In genomic region chr11:42857344-42857743, GRCh38 we compare ENCODE assay signal across 28 cellular contexts.
"Had no signal": no experiment of that assay in that cellular context is flagged by ENCODE, and none has a peak within 500 bp of the region (broad histone marks: within the 10 kb centered on the region; RNA-seq: fewer than 3 reads in every experiment).

No MANE protein-coding gene starts in this region.

- H3K4me1 ChIP-seq: colonic mucosa, esophagus muscularis mucosa, esophagus squamous epithelium, foreskin keratinocyte, gastrocnemius medialis, gastroesophageal sphincter, heart left ventricle, heart right ventricle had no signal

- H3K79me2 ChIP-seq: hepatocyte had no signal

- ATAC-seq: effector memory CD8-positive, alpha-beta T cell; esophagus mucosa; foreskin keratinocyte; gastrocnemius medialis; gastroesophageal sphincter; heart left ventricle; heart right ventricle had no signal

- FAIRE-seq: endometrium, endothelial cell of umbilical vein, frontal cortex had no signal

- H3K4me3 ChIP-seq: colonic mucosa, coronary artery, dorsolateral prefrontal cortex, esophagus muscularis mucosa, esophagus squamous epithelium, gastrocnemius medialis, gastroesophageal sphincter, heart left ventricle, heart right ventricle, hepatocyte had no signal

- H3K4me2 ChIP-seq: hepatocyte had no signal

- H3K27ac ChIP-seq: colonic mucosa, coronary artery, dorsolateral prefrontal cortex, epithelial cell of prostate, esophagus muscularis mucosa, esophagus squamous epithelium, foreskin keratinocyte, gastrocnemius medialis, gastroesophageal sphincter, heart left ventricle, heart right ventricle, hepatocyte had no signal

- DNase-seq: colonic mucosa; cortex of kidney; dermis blood vessel endothelial cell; dorsolateral prefrontal cortex; effector CD4-positive, alpha-beta T cell; effector CD8-positive, alpha-beta T cell; effector memory CD4-positive, alpha-beta T cell; effector memory CD8-positive, alpha-beta T cell; endodermal cell; erythroblast; esophagus squamous epithelium; foreskin fibroblast; foreskin keratinocyte; foreskin melanocyte; gastrocnemius medialis; glutamatergic neuron; head of caudate nucleus; heart left ventricle; heart right ventricle had no signal

- H3K27me3 ChIP-seq: colonic mucosa, esophagus muscularis mucosa, esophagus squamous epithelium, foreskin keratinocyte, gastrocnemius medialis, gastroesophageal sphincter, heart left ventricle, heart right ventricle, hepatocyte had no signal

- H3K36me3 ChIP-seq: colonic mucosa, esophagus muscularis mucosa, esophagus squamous epithelium, gastrocnemius medialis, gastroesophageal sphincter, heart left ventricle, heart right ventricle had no signal

- H3K9me3 ChIP-seq: colonic mucosa, esophagus muscularis mucosa, gastrocnemius medialis, gastroesophageal sphincter, heart left ventricle had no signal

- H2AFZ ChIP-seq: hepatocyte had no signal
